In genomic region chr1:206715120-206715519, GRCh38 we compare ENCODE assay signal across 13 cellular contexts. TPM values are rescaled to one million over a fixed set of nuclear protein-coding genes. Genes with fewer than 3 reads are reported as not detected.
A peak's percentile ranks its signal among the peaks of the same experiment; 100 is the strongest.
DNase-seq lines count a peak whose midpoint lies in the region; ATAC-seq and TF ChIP-seq lines count a peak whose summit lies in the region.
"Had no signal": no experiment of that assay in that cellular context is flagged by ENCODE, and none has a peak within 500 bp of the region (broad histone marks: within the 10 kb centered on the region; RNA-seq: fewer than 3 reads in every experiment).

No MANE protein-coding gene starts in this region.

- POLR2A ChIA-PET in activated B cell treated with CpG ODN at 0.5 μM for 24 hours (lab: Charles Lee), result interaction anchor here (0.6 to 0.7 kb wide), 2 partner anchors 87 to 218 kb away, joined by 5 read pairs; no protein-coding TSS in a partner anchor

- H3K27ac ChIP-seq in hepatocyte, result peak overlapping the region; percentile 68

- no peak overlapping the region for H3K4me2 ChIP-seq in hepatocyte
- H3K4me2 ChIP-seq: GM23338 had no signal

- no peak overlapping the region for H2AFZ ChIP-seq in hepatocyte
- H2AFZ ChIP-seq: GM23338 had no signal

- intact Hi-C loops in activated B cell treated with CpG ODN at 0.5 μM for 24 hours (cut with micrococcal nuclease), result no loop called here

- H3K36me3 Mint-ChIP-seq in T-helper 1 cell treated with Interleukin-12 subunit alpha and Interleukin-12 subunit beta and Interleukin-4 antibody, amounts not matched to agents 30 μg/mL and 1 μg/mL, for 36 hours (ENCODE audit: low read depth), result peaks cover 5% of the 10 kb centered on the region
- no peaks in the 10 kb centered on the region for H3K36me3 Mint-ChIP-seq in activated B cell treated with CpG ODN at 0.5 μM for 24 hours (ENCODE audit: low read depth)
- peaks cover 12% of the 10 kb centered on the region for H3K36me3 Mint-ChIP-seq in stimulated activated effector memory CD8-positive, alpha-beta T cell treated with anti-CD3 and anti-CD28 coated beads, Interleukin-12 subunit alpha, Interleukin-12 subunit beta, amount 100 ng/mL, for 72 hours
- H3K36me3 Mint-ChIP-seq: naive B cell had no signal

- no peaks in the 10 kb centered on the region for H3K9me2 ChIP-seq in hepatocyte (replicated peaks; ENCODE audit: insufficient read depth)

- DNase-seq in T-helper 1 cell (no peak), activated B cell treated with CpG ODN at 0.5 μM for 24 hours (no peak), hepatocyte (ENCODE audit: low spot score) (no peak)
- no peak for DNase-seq in stimulated activated effector memory CD8-positive, alpha-beta T cell treated with anti-CD3 and anti-CD28 coated beads, Interleukin-12 subunit alpha, Interleukin-12 subunit beta, amount 100 ng/mL, for 72 hours (ENCODE audit: low spot score in 2 of 2)
- DNase-seq: activated CD4-positive, CD25-positive, alpha-beta regulatory T cell; naive B cell had no signal

- no peaks in the 10 kb centered on the region for H3K36me3 ChIP-seq in hepatocyte (replicated peaks; ENCODE audit: insufficient read depth, low read depth)

- H3K4me3 Mint-ChIP-seq in T-helper 1 cell treated with Interleukin-12 subunit alpha and Interleukin-12 subunit beta and Interleukin-4 antibody, amounts not matched to agents 30 μg/mL and 1 μg/mL, for 36 hours, result peak overlapping the region; percentile 49
- no peak overlapping the region for H3K4me3 Mint-ChIP-seq in activated B cell treated with CpG ODN at 0.5 μM for 24 hours
- peak overlapping the region; percentile 57 for H3K4me3 Mint-ChIP-seq in stimulated activated effector memory CD8-positive, alpha-beta T cell treated with anti-CD3 and anti-CD28 coated beads, Interleukin-12 subunit alpha, Interleukin-12 subunit beta, amount 100 ng/mL, for 72 hours
- H3K4me3 Mint-ChIP-seq: GM23338 had no signal

- H3K79me2 ChIP-seq in hepatocyte, result peaks cover 98% of the 10 kb centered on the region

- H3K4me3 ChIP-seq in hepatocyte, result no peak overlapping the region
- H3K4me3 ChIP-seq: GM23338 had no signal

- H3K27ac Mint-ChIP-seq in T-helper 1 cell treated with Interleukin-12 subunit alpha and Interleukin-12 subunit beta and Interleukin-4 antibody, amounts not matched to agents 30 μg/mL and 1 μg/mL, for 36 hours, result peak overlapping the region; percentile 81
- H3K27ac Mint-ChIP-seq in activated B cell treated with CpG ODN at 0.5 μM for 24 hours, result peak overlapping the region; percentile 18
- peak overlapping the region; percentile 84 for H3K27ac Mint-ChIP-seq in stimulated activated effector memory CD8-positive, alpha-beta T cell treated with anti-CD3 and anti-CD28 coated beads, Interleukin-12 subunit alpha, Interleukin-12 subunit beta, amount 100 ng/mL, for 72 hours
- H3K27ac Mint-ChIP-seq: GM23338 had no signal

- ATAC-seq in activated B cell treated with CpG ODN at 0.5 μM for 24 hours (ENCODE audit: low read depth) (no peak), GM19035 (IDR thresholded peaks at IDR 0.05; ENCODE audit: unreplicated experiment) (no peak), HG03571 (IDR thresholded peaks at IDR 0.05; ENCODE audit: unreplicated experiment) (no peak), HG02973 (IDR thresholded peaks at IDR 0.05; ENCODE audit: unreplicated experiment) (no peak)
- no peak for ATAC-seq in stimulated activated effector memory CD8-positive, alpha-beta T cell treated with anti-CD3 and anti-CD28 coated beads, Interleukin-12 subunit alpha, Interleukin-12 subunit beta, amount 100 ng/mL, for 72 hours
- ATAC-seq: GM23338 had no signal

- H3K27me3 ChIP-seq in hepatocyte, result no peaks in the 10 kb centered on the region

- H4K20me1 ChIP-seq in hepatocyte (ENCODE audit: insufficient read depth, poor library complexity, severe bottlenecking), result peaks cover 87% of the 10 kb centered on the region

- H3K4me1 ChIP-seq in hepatocyte (ENCODE audit: insufficient read depth), result peaks cover 12% of the 10 kb centered on the region

- H3K9me3 Mint-ChIP-seq in T-helper 1 cell treated with Interleukin-12 subunit alpha and Interleukin-12 subunit beta and Interleukin-4 antibody, amounts not matched to agents 30 μg/mL and 1 μg/mL, for 36 hours, result no peaks in the 10 kb centered on the region
- H3K9me3 Mint-ChIP-seq in activated B cell treated with CpG ODN at 0.5 μM for 24 hours, result no peaks in the 10 kb centered on the region
- H3K9me3 Mint-ChIP-seq in stimulated activated effector memory CD8-positive, alpha-beta T cell treated with anti-CD3 and anti-CD28 coated beads, Interleukin-12 subunit alpha, Interleukin-12 subunit beta, amount 100 ng/mL, for 72 hours, result no peaks in the 10 kb centered on the region
- H3K9me3 Mint-ChIP-seq: GM23338, naive B cell had no signal

- no peak for TF ChIP-seq CTCF in activated B cell treated with CpG ODN at 0.5 μM for 24 hours (IDR thresholded peaks at IDR 0.05)
- TF ChIP-seq CTCF in hepatocyte (IDR thresholded peaks at IDR 0.05; ENCODE audit: poor library complexity), result no peak

- peaks cover 67% of the 10 kb centered on the region for H3K4me1 Mint-ChIP-seq in T-helper 1 cell treated with Interleukin-12 subunit alpha and Interleukin-12 subunit beta and Interleukin-4 antibody, amounts not matched to agents 30 μg/mL and 1 μg/mL, for 36 hours (ENCODE audit: low read depth)
- peaks cover 88% of the 10 kb centered on the region for H3K4me1 Mint-ChIP-seq in activated B cell treated with CpG ODN at 0.5 μM for 24 hours
- peaks cover 85% of the 10 kb centered on the region for H3K4me1 Mint-ChIP-seq in stimulated activated effector memory CD8-positive, alpha-beta T cell treated with anti-CD3 and anti-CD28 coated beads, Interleukin-12 subunit alpha, Interleukin-12 subunit beta, amount 100 ng/mL, for 72 hours

- no peaks in the 10 kb centered on the region for H3K27me3 Mint-ChIP-seq in T-helper 1 cell treated with Interleukin-12 subunit alpha and Interleukin-12 subunit beta and Interleukin-4 antibody, amounts not matched to agents 30 μg/mL and 1 μg/mL, for 36 hours (ENCODE audit: low read depth)
- no peaks in the 10 kb centered on the region for H3K27me3 Mint-ChIP-seq in activated B cell treated with CpG ODN at 0.5 μM for 24 hours
- H3K27me3 Mint-ChIP-seq: naive B cell had no signal

- CTCF ChIA-PET in activated B cell treated with CpG ODN at 0.5 μM for 24 hours (lab: Charles Lee), result interaction anchor here (0.8 to 2.2 kb wide), 6 partner anchors 10 to 267 kb away, joined by 3 to 6 read pairs (median 4); no protein-coding TSS in a partner anchor

- H3K9me3 ChIP-seq in hepatocyte (ENCODE audit: low read depth), result no peaks in the 10 kb centered on the region

- WGBS in hepatocyte (ENCODE audit: low lambda C conversion rate, missing lambda C conversion rate), result 89% methylated on average over 4 of the region's 4 CpGs

RNA-seq across cellular contexts. Expression of gene MAPKAPK2, which starts 30.4 kb away (rescaled TPM):
- 71.2 and 72.1 TPM in 2 replicates for total RNA-seq in activated B cell treated with CpG ODN at 0.5 μM for 24 hours
- total RNA-seq in hepatocyte, result 38.9 and 39.4 TPM in 2 replicates
- 12.8 and 13.3 TPM in 2 replicates for polyA plus RNA-seq in hepatocyte

RNA-seq across cellular contexts. Expression of gene IL19, which starts 55.5 kb away (rescaled TPM):
- total RNA-seq in activated B cell treated with CpG ODN at 0.5 μM for 24 hours, result not detected in 2 replicates
- 0.28 and 0.37 TPM in 2 replicates for total RNA-seq in hepatocyte
- not detected in 2 replicates for polyA plus RNA-seq in hepatocyte
- total RNA-seq: A172, GM23338, temporal lobe had no signal
- polyA plus RNA-seq: GM23338 had no signal

RNA-seq across cellular contexts. Expression of gene IL10, which starts 57.2 kb away (rescaled TPM):
- total RNA-seq in activated B cell treated with CpG ODN at 0.5 μM for 24 hours, result 2.8 and 3.4 TPM in 2 replicates
- not detected in 2 replicates for total RNA-seq in hepatocyte
- polyA plus RNA-seq in hepatocyte, result 0.49 and 0.50 TPM in 2 replicates
- total RNA-seq: A172, GM23338, temporal lobe had no signal
- polyA plus RNA-seq: GM23338 had no signal

Comparison
In these comparisons a context has a peak if more than half of its experiments do, and no peak if none do; other contexts are left out.
1. H3K27ac Mint-ChIP-seq: peak in every context shown above with its lines; median percentile 84 in stimulated activated effector memory CD8-positive, alpha-beta T cell treated with anti-CD3 and anti-CD28 coated beads, Interleukin-12 subunit alpha, Interleukin-12 subunit beta, amount 100 ng/mL, for 72 hours; 81 in T-helper 1 cell treated with Interleukin-12 subunit alpha and Interleukin-12 subunit beta and Interleukin-4 antibody, amounts not matched to agents 30 μg/mL and 1 μg/mL, for 36 hours; 18 in activated B cell treated with CpG ODN at 0.5 μM for 24 hours.